Comparison of ENCODE assay signal across 8 cellular contexts in the genomic region with DNA sequence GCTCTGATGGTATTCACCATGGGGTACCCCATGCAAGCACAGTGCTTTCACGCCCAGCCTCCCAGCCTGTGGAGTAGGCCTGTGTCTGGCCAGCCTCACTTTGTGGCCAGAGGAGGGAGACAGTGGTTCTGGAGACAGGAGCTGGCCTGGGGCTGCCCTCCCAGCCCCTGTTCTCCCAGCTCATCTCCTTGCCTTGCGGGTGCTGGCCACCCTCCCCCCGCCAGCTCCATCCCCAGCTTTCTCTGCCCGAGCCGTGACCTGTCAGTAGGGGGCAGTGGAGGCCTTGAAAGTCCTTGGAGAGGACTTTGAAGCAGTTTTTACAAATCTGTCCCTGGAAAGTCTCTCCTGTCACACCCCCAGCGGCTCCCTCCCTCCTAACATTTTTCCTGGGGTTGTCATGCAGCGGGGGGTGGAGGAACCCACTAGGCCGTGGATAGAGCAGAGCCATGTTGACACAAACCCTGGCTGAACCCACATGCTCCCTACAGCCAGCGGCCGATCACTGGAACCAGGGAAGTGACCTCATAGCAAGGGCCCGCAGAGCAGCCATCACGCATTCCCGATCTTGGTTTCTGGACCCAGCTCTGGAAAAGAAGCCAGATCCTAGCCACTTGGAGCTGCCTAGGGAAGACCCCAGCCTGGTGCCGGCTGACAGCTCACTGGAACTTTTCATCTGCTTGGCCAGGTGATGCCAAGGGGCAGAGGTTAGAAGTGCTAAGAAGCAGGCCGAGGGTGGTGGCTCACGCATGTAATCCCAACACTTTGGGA.
DNase-seq lines count a peak whose midpoint lies in the region; ATAC-seq, FAIRE-seq and TF ChIP-seq lines count a peak whose summit lies in the region.

No MANE protein-coding gene starts in this region.

- no peak overlapping the region for H3K4me3 ChIP-seq in A549

- TF ChIP-seq EP300 in A549 (IDR thresholded peaks at IDR 0.05), result 0 out of 5 replicates have a peak, but pooled peaks of 1 of the 2 experiments have one; percentile 0

- peak; percentile 54 for FAIRE-seq in A549 (lab: Jason Lieb, UNC)

- TF ChIP-seq RAD21 in A549 (conservative IDR thresholded peaks at IDR 0.05 in 1 of 2, IDR thresholded peaks at IDR 0.05 in 1 of 2), result peak; percentile 83 to 84

- H3K4me1 ChIP-seq in A549, result peaks cover 59% of the 10 kb centered on the region

- DNase-seq in A549 (ENCODE audit: low read depth in 1 of 2, low spot score in 1 of 2), result peak; percentile 84 to 88
- DNase-seq in NCI-H82 (lab: John Stamatoyannopoulos, UW), result peak; percentile 87
- DNase-seq in activated T-cell treated with anti-CD3 and anti-CD28 coated beads for 4 hours, result peak; percentile 86
- DNase-seq in erythroblast (lab: John Stamatoyannopoulos, UW), result peak; percentile 58 to 71
- peak; percentile 97 for DNase-seq in myocyte (ENCODE audit: low read depth)
- DNase-seq in stimulated activated CD8-positive, alpha-beta memory T cell treated with anti-CD3 and anti-CD28 coated beads, Interleukin-7, amount 100 ng/mL, for 4 hours (ENCODE audit: low read depth in 2 of 2), result peak; percentile 69 to 76
- DNase-seq in DMS79 treated with DMSO at 0.1 percent for 48 hours (lab: John Stamatoyannopoulos, UW), result no peak

- no peaks in the 10 kb centered on the region for H3K9me3 ChIP-seq in A549

- 36% methylated on average over 16 of the region's 16 CpGs for WGBS in A549 (ENCODE audit: missing lambda C conversion rate)

- TF ChIP-seq CTCF in A549 (IDR thresholded peaks at IDR 0.05) (peak; percentile 81), GM12874 (IDR thresholded peaks at IDR 0.05; ENCODE audit: insufficient read depth, low read depth, low read length) (peak; percentile 84)

- CTCF ChIA-PET in A549 (lab: Yijun Ruan, JAX), result interaction anchor here (0.6 to 18.7 kb wide), 48 partner anchors 9 to 593 kb away, joined by 3 to 198 read pairs (median 6); no protein-coding TSS in a partner anchor

- POLR2A ChIA-PET in A549 (lab: Yijun Ruan, JAX), result interaction anchor here (1.0 to 1.1 kb wide), 2 partner anchors 14 to 528 kb away, joined by 3 to 5 read pairs; a partner anchor contains a TSS

- H3K4me2 ChIP-seq in A549, result peak overlapping the region; percentile 50

- TF ChIP-seq POLR2A in A549 (IDR thresholded peaks at IDR 0.05; ENCODE audit: low read length) (no peak), erythroblast (IDR thresholded peaks at IDR 0.05; ENCODE audit: low read length) (no peak)

- peak; percentile 28 to 58 for ATAC-seq in A549

- peak overlapping the region; percentile 75 to 95 for H3K27ac ChIP-seq in A549

TF ChIP-seq in A549, 52 proteins besides CTCF, POLR2A, EP300 and RAD21:
- TF ChIP-seq FOSL2 (IDR thresholded peaks at IDR 0.05), result no peak
- TF ChIP-seq FOSL2 (CRISPR knock-in tag; IDR thresholded peaks at IDR 0.05), result peak; percentile 56
- TF ChIP-seq SMC3 (IDR thresholded peaks at IDR 0.05), result peak; percentile 76
- 0 out of 2 replicates have a peak, but pooled peaks have one; percentile 18 for TF ChIP-seq MAZ (IDR thresholded peaks at IDR 0.05; ENCODE audit: borderline replicate concordance, low read depth, low read length)
- TF ChIP-seq RCOR1 (IDR thresholded peaks at IDR 0.05; ENCODE audit: low read depth, low read length), result 0 out of 2 replicates have a peak, but pooled peaks have one; percentile 46
- TF ChIP-seq EHMT2 (IDR thresholded peaks at IDR 0.05; ENCODE audit: low read depth), result no peak
- no peak for TF ChIP-seq GATA3 (IDR thresholded peaks at IDR 0.05; ENCODE audit: borderline replicate concordance)
- no peak for TF ChIP-seq FOSB (CRISPR knock-in tag; IDR thresholded peaks at IDR 0.05)
- TF ChIP-seq CBX8 (IDR thresholded peaks at IDR 0.05), result no peak
- TF ChIP-seq, protein P1, sequence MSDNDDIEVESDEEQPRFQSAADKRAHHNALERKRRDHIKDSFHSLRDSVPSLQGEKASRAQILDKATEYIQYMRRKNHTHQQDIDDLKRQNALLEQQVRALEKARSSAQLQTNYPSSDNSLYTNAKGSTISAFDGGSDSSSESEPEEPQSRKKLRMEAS (IDR thresholded peaks at IDR 0.05), result peak; percentile 35; the same call in 1 of the 2 replicates
- TF ChIP-seq MYC (IDR thresholded peaks at IDR 0.05; ENCODE audit: borderline replicate concordance, low read length), result no peak
